In the genomic region with DNA sequence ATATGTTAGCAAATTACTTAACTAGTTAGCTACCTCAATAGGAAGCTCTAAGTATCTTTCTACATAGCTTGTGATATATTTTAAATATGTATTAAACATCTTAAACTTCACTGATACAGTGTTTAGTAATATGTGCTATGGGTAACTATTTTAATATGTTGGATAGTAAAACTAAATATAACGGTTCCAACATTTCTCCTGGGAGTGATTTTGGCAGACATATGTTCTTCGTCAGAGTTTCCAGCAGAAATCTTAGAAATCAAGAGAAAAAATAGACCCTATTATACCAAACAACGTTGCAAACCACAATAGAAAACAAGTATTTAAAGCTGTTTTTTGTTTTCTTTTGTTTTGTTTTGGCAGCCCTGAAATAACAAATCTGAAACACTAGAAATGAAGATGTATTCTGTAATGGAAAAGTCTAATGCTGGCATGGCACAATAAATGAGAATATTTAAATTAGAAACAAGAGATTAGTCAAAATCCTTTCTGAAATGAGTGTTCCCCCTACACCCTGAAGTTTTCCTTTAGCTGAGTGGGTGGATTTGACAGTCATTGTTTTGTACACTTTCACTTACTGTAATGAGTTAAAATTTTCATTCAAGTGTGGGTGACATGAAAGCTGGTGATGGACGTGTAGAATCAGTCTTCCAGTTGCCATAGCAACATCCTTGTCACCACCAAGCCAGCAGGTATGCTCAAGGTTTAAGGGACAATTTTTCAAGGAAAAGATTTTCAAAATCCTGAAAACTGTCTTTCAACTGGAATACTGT, we compare ENCODE assay signal across 11 cellular contexts.
DNase-seq lines count a peak whose midpoint lies in the region; ATAC-seq and TF ChIP-seq lines count a peak whose summit lies in the region.
"Had no signal": no experiment of that assay in that cellular context is flagged by ENCODE, and none has a peak within 500 bp of the region (broad histone marks: within the 10 kb centered on the region; RNA-seq: fewer than 3 reads in every experiment).

No MANE protein-coding gene starts in this region.

- H3K4me1 ChIP-seq in aorta (ENCODE audit: control insufficient read depth in 1 of 2, insufficient read depth in 2 of 2, low read length in 2 of 2): peaks cover 3 to 6% of the 10 kb centered on the region in 2 donors

- no peak for TF ChIP-seq CTCF in cardiac fibroblast (IDR thresholded peaks at IDR 0.05; ENCODE audit: low read depth, low read length)

- H3K4me3 ChIP-seq in cardiac fibroblast (replicated peaks in 1 of 2; ENCODE audit: low read depth in 2 of 2, low read length in 2 of 2) (no peak overlapping the region), aorta (ENCODE audit: low read length in 2 of 2) (no peak overlapping the region)
- H3K4me3 ChIP-seq: cardiac muscle cell had no signal

- 2 to 6% methylated on average over 4 of the region's 4 CpGs for WGBS in aorta, 2 donors

- ATAC-seq in HG02938 (IDR thresholded peaks at IDR 0.05; ENCODE audit: unreplicated experiment) (peak; percentile 55), aorta (ENCODE audit: low FRiP score) (peak; percentile 53), left colon (no peak), GM19328 (IDR thresholded peaks at IDR 0.05; ENCODE audit: unreplicated experiment) (no peak), GM18498 (IDR thresholded peaks at IDR 0.05; ENCODE audit: unreplicated experiment) (no peak)

- H3K36me3 ChIP-seq in aorta (ENCODE audit: control insufficient read depth in 1 of 2, insufficient read depth in 2 of 2, low read length in 1 of 2): no peaks in the 10 kb centered on the region
- H3K36me3 ChIP-seq: cardiac muscle cell had no signal

- H3K9me3 ChIP-seq in aorta (ENCODE audit: control insufficient read depth, low read length): no peaks in the 10 kb centered on the region

- peak; percentile 50 for DNase-seq in stimulated activated CD4-positive, alpha-beta T cell treated with anti-CD3 and anti-CD28 coated beads, Interleukin-4, amount 100 ng/mL, for 24 hours
- DNase-seq in stimulated activated CD4-positive, alpha-beta T cell treated with anti-CD3 and anti-CD28 coated beads, Interleukin-2, amount 100 ng/mL, for 48 hours: no peak
- DNase-seq in cardiac fibroblast (ENCODE audit: low read depth in 2 of 2) (peak; percentile 67 to 76), aorta (no peak), left colon (no peak)
- DNase-seq: CD4-positive, CD25-positive, alpha-beta regulatory T cell; NCI-H187 treated with DMSO at 0.1 percent for 48 hours had no signal

- H3K27me3 ChIP-seq in aorta (ENCODE audit: control insufficient read depth in 1 of 2, insufficient read depth in 2 of 2, low read length in 1 of 2): no peaks in the 10 kb centered on the region
- H3K27me3 ChIP-seq: cardiac muscle cell had no signal

- H3K27ac ChIP-seq in aorta (ENCODE audit: low read depth in 1 of 2, low read length in 2 of 2): no peak overlapping the region
- H3K27ac ChIP-seq: cardiac muscle cell had no signal

- intact Hi-C loops in aorta (cut with DNase I): no loop called here
- intact Hi-C loops in left colon (cut with DNase I, micrococcal nuclease): no loop called here

Comparison
In these comparisons a context has a peak if more than half of its experiments do, and no peak if none do; other contexts are left out.
1. DNase-seq: peak in stimulated activated CD4-positive, alpha-beta T cell treated with anti-CD3 and anti-CD28 coated beads, Interleukin-4, amount 100 ng/mL, for 24 hours (single experiment) and cardiac fibroblast (2 of 2); none in stimulated activated CD4-positive, alpha-beta T cell treated with anti-CD3 and anti-CD28 coated beads, Interleukin-2, amount 100 ng/mL, for 48 hours (0 of 2), aorta (0 of 2) and left colon (0 of 2).
2. ATAC-seq: peak in HG02938 (single experiment) and aorta (single experiment); none in left colon (single experiment), GM19328 (single experiment) and GM18498 (single experiment).